In the genomic region with DNA sequence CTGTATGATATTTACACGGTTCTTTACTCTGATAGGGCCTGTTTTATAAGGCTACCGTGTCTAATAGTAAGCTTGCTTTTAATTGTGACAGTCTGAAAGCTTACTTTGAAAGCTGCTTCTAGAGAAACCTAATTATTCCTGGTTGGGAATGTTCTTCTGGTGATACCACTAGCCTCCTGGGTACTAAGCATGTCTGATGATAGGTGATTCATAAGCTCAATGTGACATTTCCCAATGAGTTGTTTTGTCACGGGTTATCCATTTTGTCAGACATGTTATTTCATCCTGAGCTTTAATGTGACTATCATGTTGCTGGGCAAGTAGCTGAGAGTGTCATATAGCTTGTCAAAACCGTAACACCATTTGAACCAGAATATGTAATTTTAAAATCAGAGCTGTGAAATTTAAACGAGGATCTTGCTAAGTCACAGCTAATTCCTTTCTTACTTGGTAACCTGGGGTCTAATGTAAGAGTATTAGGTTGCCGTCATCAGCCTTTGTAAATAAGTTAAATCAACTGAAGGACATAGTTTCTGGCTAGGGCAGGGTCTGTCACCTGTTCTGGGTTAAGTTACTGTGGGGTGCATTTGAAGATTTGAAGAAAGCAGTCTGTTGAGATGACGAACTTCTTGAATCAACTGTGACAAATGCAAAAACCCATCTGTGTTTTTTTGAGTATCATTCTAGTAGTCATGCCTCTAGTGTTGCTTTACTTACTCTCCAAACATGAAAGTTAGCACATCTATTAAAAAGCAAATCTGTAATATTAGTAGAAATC, we compare ENCODE assay signal across 22 cellular contexts.
"Had no signal": no experiment of that assay in that cellular context is flagged by ENCODE, and none has a peak within 500 bp of the region (broad histone marks: within the 10 kb centered on the region; RNA-seq: fewer than 3 reads in every experiment).

No MANE protein-coding gene starts in this region.

- H3K27ac Mint-ChIP-seq: activated CD4-positive, alpha-beta memory T cell treated with anti-CD3 and anti-CD28 coated beads, Interleukin-2, amount 10 ng/mL, durations not matched to agents 7 days and 5 days; activated CD4-positive, alpha-beta T cell treated with anti-CD3 and anti-CD28 coated beads, Interleukin-2, amount 10 ng/mL, durations not matched to agents 24 days and 14 days; activated naive CD4-positive, alpha-beta T cell treated with anti-CD3 and anti-CD28 coated beads, Interleukin-2, amount 10 ng/mL, durations not matched to agents 7 days and 5 days; naive thymus-derived CD4-positive, alpha-beta T cell; progenitor cell of endocrine pancreas; stimulated activated naive B cell treated with anti-CD40 and anti-IgM and Interleukin-4, amounts not matched to agents 10 μg/mL and 1 μg/mL and 100 μg/mL, for 72 hours had no signal

- H3K4me1 ChIP-seq: lower lobe of right lung, right lobe of liver, testis had no signal

- H3K4me3 Mint-ChIP-seq: activated CD4-positive, alpha-beta memory T cell treated with anti-CD3 and anti-CD28 coated beads, Interleukin-2, amount 10 ng/mL, durations not matched to agents 7 days and 5 days; activated CD4-positive, alpha-beta T cell treated with anti-CD3 and anti-CD28 coated beads, Interleukin-2, amount 10 ng/mL, durations not matched to agents 24 days and 14 days; activated naive CD4-positive, alpha-beta T cell treated with anti-CD3 and anti-CD28 coated beads, Interleukin-2, amount 10 ng/mL, durations not matched to agents 7 days and 5 days; naive thymus-derived CD4-positive, alpha-beta T cell; stimulated activated naive B cell treated with anti-CD40 and anti-IgM and Interleukin-4, amounts not matched to agents 10 μg/mL and 1 μg/mL and 100 μg/mL, for 72 hours had no signal

- H3K9me3 ChIP-seq: lower lobe of right lung, right lobe of liver, testis had no signal

- H3K36me3 ChIP-seq: lower lobe of right lung, right lobe of liver had no signal

- H3K27ac ChIP-seq: lower lobe of right lung, right lobe of liver, testis, VCaP had no signal

- H3K9me3 Mint-ChIP-seq: activated CD4-positive, alpha-beta memory T cell treated with anti-CD3 and anti-CD28 coated beads, Interleukin-2, amount 10 ng/mL, durations not matched to agents 7 days and 5 days; activated CD4-positive, alpha-beta T cell treated with anti-CD3 and anti-CD28 coated beads, Interleukin-2, amount 10 ng/mL, durations not matched to agents 24 days and 14 days; activated naive CD4-positive, alpha-beta T cell treated with anti-CD3 and anti-CD28 coated beads, Interleukin-2, amount 10 ng/mL, durations not matched to agents 7 days and 5 days; naive thymus-derived CD4-positive, alpha-beta T cell; stimulated activated naive B cell treated with anti-CD40 and anti-IgM and Interleukin-4, amounts not matched to agents 10 μg/mL and 1 μg/mL and 100 μg/mL, for 72 hours had no signal

- H3K4me3 ChIP-seq: lower lobe of right lung, right lobe of liver, testis had no signal

- H3K4me1 Mint-ChIP-seq: activated CD4-positive, alpha-beta memory T cell treated with anti-CD3 and anti-CD28 coated beads, Interleukin-2, amount 10 ng/mL, durations not matched to agents 7 days and 5 days; activated CD4-positive, alpha-beta T cell treated with anti-CD3 and anti-CD28 coated beads, Interleukin-2, amount 10 ng/mL, durations not matched to agents 24 days and 14 days; activated naive CD4-positive, alpha-beta T cell treated with anti-CD3 and anti-CD28 coated beads, Interleukin-2, amount 10 ng/mL, durations not matched to agents 7 days and 5 days; naive thymus-derived CD4-positive, alpha-beta T cell; stimulated activated naive B cell treated with anti-CD40 and anti-IgM and Interleukin-4, amounts not matched to agents 10 μg/mL and 1 μg/mL and 100 μg/mL, for 72 hours had no signal

- ATAC-seq: activated CD4-positive, CD25-positive, alpha-beta regulatory T cell treated with anti-CD3 and anti-CD28 coated beads, Interleukin-2, amount 50 U/mL, for 24 hours; left lobe of liver; lower lobe of right lung; naive thymus-derived CD4-positive, alpha-beta T cell; right lobe of liver; SK-N-SH treated with all-trans-retinoic acid at 6 μM for 48 hours; stimulated activated naive B cell treated with anti-CD40 and anti-IgM and Interleukin-4, amounts not matched to agents 10 μg/mL and 1 μg/mL and 100 μg/mL, for 72 hours had no signal

- H3K27me3 ChIP-seq: right lobe of liver, testis had no signal

- H3K27me3 Mint-ChIP-seq: activated CD4-positive, alpha-beta memory T cell treated with anti-CD3 and anti-CD28 coated beads, Interleukin-2, amount 10 ng/mL, durations not matched to agents 7 days and 5 days; activated CD4-positive, alpha-beta T cell treated with anti-CD3 and anti-CD28 coated beads, Interleukin-2, amount 10 ng/mL, durations not matched to agents 24 days and 14 days; activated naive CD4-positive, alpha-beta T cell treated with anti-CD3 and anti-CD28 coated beads, Interleukin-2, amount 10 ng/mL, durations not matched to agents 7 days and 5 days; naive thymus-derived CD4-positive, alpha-beta T cell; progenitor cell of endocrine pancreas; stimulated activated naive B cell treated with anti-CD40 and anti-IgM and Interleukin-4, amounts not matched to agents 10 μg/mL and 1 μg/mL and 100 μg/mL, for 72 hours had no signal

- DNase-seq: activated CD4-positive, alpha-beta memory T cell treated with anti-CD3 and anti-CD28 coated beads, Interleukin-2, amount 10 ng/mL, durations not matched to agents 7 days and 5 days; activated CD4-positive, alpha-beta T cell treated with anti-CD3 and anti-CD28 coated beads, Interleukin-2, amount 10 ng/mL, durations not matched to agents 24 days and 14 days; activated effector memory CD4-positive, alpha-beta T cell treated with anti-CD3 and anti-CD28 coated beads, Interleukin-2, amount 50 U/mL, for 16 hours; activated naive CD4-positive, alpha-beta T cell treated with anti-CD3 and anti-CD28 coated beads, Interleukin-2, amount 10 ng/mL, durations not matched to agents 7 days and 5 days; amygdala; effector CD4-positive, alpha-beta T cell; head of caudate nucleus; hypothalamus; lower lobe of right lung; mesendoderm; naive thymus-derived CD4-positive, alpha-beta T cell; right lobe of liver; stimulated activated CD4-positive, alpha-beta T cell treated with anti-CD3 and anti-CD28 coated beads, Interleukin-2, amount 100 ng/mL, for 48 hours; stimulated activated CD8-positive, alpha-beta memory T cell treated with anti-CD3 and anti-CD28 coated beads, Interleukin-4, amount 100 ng/mL, for 48 hours; stimulated activated naive B cell treated with anti-CD40 and anti-IgM and Interleukin-4, amounts not matched to agents 10 μg/mL and 1 μg/mL and 100 μg/mL, for 72 hours; testis; trophoblast cell had no signal

- H3K36me3 Mint-ChIP-seq: activated naive CD4-positive, alpha-beta T cell treated with anti-CD3 and anti-CD28 coated beads, Interleukin-2, amount 10 ng/mL, durations not matched to agents 7 days and 5 days; naive thymus-derived CD4-positive, alpha-beta T cell; stimulated activated naive B cell treated with anti-CD40 and anti-IgM and Interleukin-4, amounts not matched to agents 10 μg/mL and 1 μg/mL and 100 μg/mL, for 72 hours had no signal
